ENCODE assay signal across 13 cellular contexts in the genomic region with DNA sequence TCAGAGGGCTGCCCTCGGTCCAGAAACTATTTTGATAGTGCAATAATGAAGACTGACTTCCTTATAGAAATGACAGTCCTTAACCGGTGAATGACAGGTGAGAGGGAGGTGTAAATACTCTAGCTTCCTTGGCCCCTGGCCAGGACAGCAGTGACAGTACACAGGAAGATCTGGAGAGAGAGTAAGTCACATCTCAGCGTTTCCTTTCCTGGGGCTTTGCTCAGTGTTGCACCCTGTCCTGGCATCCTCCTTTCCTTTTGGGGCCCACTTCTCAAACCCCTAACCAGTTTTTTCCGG.
DNase-seq lines count a peak whose midpoint lies in the region; ATAC-seq and TF ChIP-seq lines count a peak whose summit lies in the region.
"Had no signal": no experiment of that assay in that cellular context is flagged by ENCODE, and none has a peak within 500 bp of the region (broad histone marks: within the 10 kb centered on the region; RNA-seq: fewer than 3 reads in every experiment).

No MANE protein-coding gene starts in this region.

- intact Hi-C loops in spleen (cut with DNase I; ENCODE audit: low total_unique reads) = no loop called here
- intact Hi-C loops in left ventricle myocardium inferior (cut with micrococcal nuclease) = no loop called here

- H3K9me3 Mint-ChIP-seq in activated T-helper 17 cell treated with anti-CD3 and anti-CD28 coated beads, Interleukin-2, amount 50 U/mL, for 72 hours = no peaks in the 10 kb centered on the region

- H3K4me3 Mint-ChIP-seq in activated T-helper 17 cell treated with anti-CD3 and anti-CD28 coated beads, Interleukin-2, amount 50 U/mL, for 72 hours = peak overlapping the region; percentile 43

- H3K27ac Mint-ChIP-seq in activated T-helper 17 cell treated with anti-CD3 and anti-CD28 coated beads, Interleukin-2, amount 50 U/mL, for 72 hours = peak overlapping the region; percentile 78

- TF ChIP-seq EP300 in upper lobe of left lung (IDR thresholded peaks at IDR 0.05) = no peak

- H3K79me2 ChIP-seq in DND-41 (ENCODE audit: insufficient read depth, low read length) = no peaks in the 10 kb centered on the region

- TF ChIP-seq POLR2A in spleen (IDR thresholded peaks at IDR 0.05) = no peak
- no peak for TF ChIP-seq POLR2A in upper lobe of left lung (IDR thresholded peaks at IDR 0.05)

- peak; percentile 71 for DNase-seq in DND-41
- DNase-seq in NCI-H748 treated with DMSO at 0.1 percent for 48 hours (lab: John Stamatoyannopoulos, UW) = peak; percentile 100
- peak; percentile 13 to 22 for DNase-seq in stimulated activated CD4-positive, alpha-beta T cell treated with anti-CD3 and anti-CD28 coated beads, Interleukin-1b, Interleukin-23, amount 100 ng/mL, for 4 hours (ENCODE audit: low read depth in 2 of 2)
- no peak for DNase-seq in spleen
- DNase-seq in upper lobe of left lung = no peak
- DNase-seq in left ventricle myocardium inferior = no peak
- DNase-seq in NCI-H226 = no peak
- DNase-seq: anterior cingulate cortex, DMS79 treated with DMSO at 0.1 percent for 48 hours, Kasumi-1, OCI-M1, testis had no signal

- WGBS in spleen, 5 donors = 40 to 68% (median 48%) methylated on average over 4 of the region's 4 CpGs
- WGBS in upper lobe of left lung, 2 donors = 65 to 79% methylated on average over 4 of the region's 4 CpGs

- no peaks in the 10 kb centered on the region for H4K20me1 ChIP-seq in DND-41 (ENCODE audit: insufficient read depth, low read length)

- H3K27me3 Mint-ChIP-seq in activated T-helper 17 cell treated with anti-CD3 and anti-CD28 coated beads, Interleukin-2, amount 50 U/mL, for 72 hours = no peaks in the 10 kb centered on the region

- no peak overlapping the region for H3K4me3 ChIP-seq in DND-41 (ENCODE audit: low read depth in 1 of 2, low read length in 2 of 2)
- H3K4me3 ChIP-seq in spleen = no peak overlapping the region
- H3K4me3 ChIP-seq in upper lobe of left lung = no peak overlapping the region
- H3K4me3 ChIP-seq in left ventricle myocardium inferior = no peak overlapping the region
- H3K4me3 ChIP-seq: testis had no signal

- H3K9ac ChIP-seq in DND-41 (ENCODE audit: low read depth, low read length) = peak overlapping the region; percentile 71

- H2AFZ ChIP-seq in DND-41 (ENCODE audit: low read depth, low read length) = no peak overlapping the region

- peak overlapping the region; percentile 72 for H3K4me2 ChIP-seq in DND-41 (ENCODE audit: insufficient read depth, low read length)

- H3K4me1 ChIP-seq in DND-41 (ENCODE audit: insufficient read depth, low read length) (peaks cover 67% of the 10 kb centered on the region), spleen (peaks cover 0 to 32% (median 21%) of the 10 kb centered on the region in 6 donors), upper lobe of left lung (peaks cover 0 to 14% (median 2%) of the 10 kb centered on the region in 4 donors), left ventricle myocardium inferior (peaks cover 79% of the 10 kb centered on the region)

- ATAC-seq in DND-41 (ENCODE audit: insufficient read depth, low read depth) (no peak), upper lobe of left lung (ENCODE audit: low FRiP score in 2 of 2) (no peak)
- ATAC-seq in activated T-helper 17 cell treated with anti-CD3 and anti-CD28 coated beads, Interleukin-2, amount 50 U/mL, for 72 hours (replicated peaks) = no peak

- H3K27ac ChIP-seq in DND-41 (ENCODE audit: low read length) (peak overlapping the region; percentile 100), spleen (no peak overlapping the region), upper lobe of left lung (no peak overlapping the region), left ventricle myocardium inferior (replicated peaks) (no peak overlapping the region)

- H3K9me3 ChIP-seq in DND-41 (ENCODE audit: insufficient read depth, low read length, severe bottlenecking) (no peaks in the 10 kb centered on the region), spleen (no peaks in the 10 kb centered on the region), upper lobe of left lung (no peaks in the 10 kb centered on the region), left ventricle myocardium inferior (replicated peaks) (no peaks in the 10 kb centered on the region)
- H3K9me3 ChIP-seq: testis had no signal

- peaks cover 38% of the 10 kb centered on the region for H3K4me1 Mint-ChIP-seq in activated T-helper 17 cell treated with anti-CD3 and anti-CD28 coated beads, Interleukin-2, amount 50 U/mL, for 72 hours

- TF ChIP-seq CTCF in DND-41 (IDR thresholded peaks at IDR 0.05; ENCODE audit: borderline replicate concordance, extremely low read depth, low read length, poor library complexity, severe bottlenecking) = no peak
- TF ChIP-seq CTCF in spleen (IDR thresholded peaks at IDR 0.05 in 8 of 11, conservative IDR thresholded peaks at IDR 0.05 in 3 of 11) = no peak
- TF ChIP-seq CTCF in upper lobe of left lung (IDR thresholded peaks at IDR 0.05) = no peak
- TF ChIP-seq CTCF in left ventricle myocardium inferior (IDR thresholded peaks at IDR 0.05; ENCODE audit: borderline replicate concordance) = no peak

- H3K36me3 Mint-ChIP-seq in activated T-helper 17 cell treated with anti-CD3 and anti-CD28 coated beads, Interleukin-2, amount 50 U/mL, for 72 hours (ENCODE audit: low read depth) = no peaks in the 10 kb centered on the region

- H3K27me3 ChIP-seq in DND-41 (ENCODE audit: insufficient read depth, low read length, poor library complexity) = no peaks in the 10 kb centered on the region
- no peaks in the 10 kb centered on the region for H3K27me3 ChIP-seq in spleen (replicated peaks in 1 of 7)
- no peaks in the 10 kb centered on the region for H3K27me3 ChIP-seq in upper lobe of left lung
- H3K27me3 ChIP-seq in left ventricle myocardium inferior (ENCODE audit: low read depth) = no peaks in the 10 kb centered on the region
- H3K27me3 ChIP-seq: testis had no signal

- no peaks in the 10 kb centered on the region for H3K36me3 ChIP-seq in DND-41 (ENCODE audit: insufficient read depth, low read length)
- no peaks in the 10 kb centered on the region for H3K36me3 ChIP-seq in spleen
- H3K36me3 ChIP-seq in upper lobe of left lung = no peaks in the 10 kb centered on the region
- H3K36me3 ChIP-seq in left ventricle myocardium inferior = no peaks in the 10 kb centered on the region

Comparison
In these comparisons a context has a peak if more than half of its experiments do, and no peak if none do; other contexts are left out.
1. DNase-seq: peak in DND-41 (single experiment), NCI-H748 treated with DMSO at 0.1 percent for 48 hours (single experiment) and stimulated activated CD4-positive, alpha-beta T cell treated with anti-CD3 and anti-CD28 coated beads, Interleukin-1b, Interleukin-23, amount 100 ng/mL, for 4 hours (2 of 2); none in spleen (single experiment), upper lobe of left lung (0 of 2), left ventricle myocardium inferior (single experiment) and NCI-H226 (single experiment).